ENCODE assay signal across 1 cellular context in genomic region chr17:7903154-7904103, GRCh38.
A peak's percentile ranks its signal among the peaks of the same experiment; 100 is the strongest.
TF ChIP-seq lines count a peak whose summit lies in the region.

No MANE protein-coding gene starts in this region.

TF ChIP-seq in HEK293, 187 proteins besides CTCF, POLR2A, EP300 and RAD21 (continued from another document):
- TF ChIP-seq GFI1B (tag by site-specific recombination; IDR thresholded peaks at IDR 0.05) = no peak
- peak; percentile 51; the same call in 1 of the 2 replicates for TF ChIP-seq OSR2 (tag by site-specific recombination; IDR thresholded peaks at IDR 0.05)
- TF ChIP-seq PRDM1 (tag by site-specific recombination; IDR thresholded peaks at IDR 0.05) = 0 out of 2 replicates have a peak, but pooled peaks have one; percentile 28
- TF ChIP-seq ZNF596 (tag by site-specific recombination; IDR thresholded peaks at IDR 0.05) = peak; percentile 60
- TF ChIP-seq ZNF18 (tag by site-specific recombination; IDR thresholded peaks at IDR 0.05) = 0 out of 2 replicates have a peak, but pooled peaks have one; percentile 49
- TF ChIP-seq ZNF561 (tag by site-specific recombination; IDR thresholded peaks at IDR 0.05; ENCODE audit: borderline replicate concordance) = peak; percentile 99
- TF ChIP-seq ZIC2 (tag by site-specific recombination; IDR thresholded peaks at IDR 0.05) = peak; percentile 72
- TF ChIP-seq, protein P1, sequence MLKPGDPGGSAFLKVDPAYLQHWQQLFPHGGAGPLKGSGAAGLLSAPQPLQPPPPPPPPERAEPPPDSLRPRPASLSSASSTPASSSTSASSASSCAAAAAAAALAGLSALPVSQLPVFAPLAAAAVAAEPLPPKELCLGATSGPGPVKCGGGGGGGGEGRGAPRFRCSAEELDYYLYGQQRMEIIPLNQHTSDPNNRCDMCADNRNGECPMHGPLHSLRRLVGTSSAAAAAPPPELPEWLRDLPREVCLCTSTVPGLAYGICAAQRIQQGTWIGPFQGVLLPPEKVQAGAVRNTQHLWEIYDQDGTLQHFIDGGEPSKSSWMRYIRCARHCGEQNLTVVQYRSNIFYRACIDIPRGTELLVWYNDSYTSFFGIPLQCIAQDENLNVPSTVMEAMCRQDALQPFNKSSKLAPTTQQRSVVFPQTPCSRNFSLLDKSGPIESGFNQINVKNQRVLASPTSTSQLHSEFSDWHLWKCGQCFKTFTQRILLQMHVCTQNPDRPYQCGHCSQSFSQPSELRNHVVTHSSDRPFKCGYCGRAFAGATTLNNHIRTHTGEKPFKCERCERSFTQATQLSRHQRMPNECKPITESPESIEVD (tag by site-specific recombination; IDR thresholded peaks at IDR 0.05) = peak; percentile 60; the same call in 1 of the 2 replicates
- no peak for TF ChIP-seq HOXD13 (CRISPR knock-in tag; IDR thresholded peaks at IDR 0.05; ENCODE audit: borderline replicate concordance)
- TF ChIP-seq GLIS1 (tag by site-specific recombination; IDR thresholded peaks at IDR 0.05) = peak; percentile 27
- no peak for TF ChIP-seq ZNF580 (tag by site-specific recombination; IDR thresholded peaks at IDR 0.05)
- TF ChIP-seq ZBTB8A (tag by site-specific recombination; IDR thresholded peaks at IDR 0.05) = peak; percentile 94
- peak; percentile 86 for TF ChIP-seq ZNF423 (tag by site-specific recombination; IDR thresholded peaks at IDR 0.05)
- TF ChIP-seq ZSCAN30 (tag by site-specific recombination; IDR thresholded peaks at IDR 0.05) = peak; percentile 22; the same call in 1 of the 2 replicates
- 0 out of 2 replicates have a peak, but pooled peaks have one; percentile 38 for TF ChIP-seq IKZF3 (tag by site-specific recombination; IDR thresholded peaks at IDR 0.05)
- TF ChIP-seq SCRT2 (tag by site-specific recombination; IDR thresholded peaks at IDR 0.05) = peak; percentile 48; the same call in 1 of the 2 replicates
- peak; percentile 41 for TF ChIP-seq ZNF335 (tag by site-specific recombination; conservative IDR thresholded peaks at IDR 0.05)
- TF ChIP-seq ZNF571 (tag by site-specific recombination; IDR thresholded peaks at IDR 0.05) = no peak
- TF ChIP-seq FEZF1 (tag by site-specific recombination; IDR thresholded peaks at IDR 0.05) = peak; percentile 89
- TF ChIP-seq TCF7L2 (IDR thresholded peaks at IDR 0.05; ENCODE audit: borderline replicate concordance, low read depth, low read length) = peak; percentile 83
- TF ChIP-seq, protein P2, sequence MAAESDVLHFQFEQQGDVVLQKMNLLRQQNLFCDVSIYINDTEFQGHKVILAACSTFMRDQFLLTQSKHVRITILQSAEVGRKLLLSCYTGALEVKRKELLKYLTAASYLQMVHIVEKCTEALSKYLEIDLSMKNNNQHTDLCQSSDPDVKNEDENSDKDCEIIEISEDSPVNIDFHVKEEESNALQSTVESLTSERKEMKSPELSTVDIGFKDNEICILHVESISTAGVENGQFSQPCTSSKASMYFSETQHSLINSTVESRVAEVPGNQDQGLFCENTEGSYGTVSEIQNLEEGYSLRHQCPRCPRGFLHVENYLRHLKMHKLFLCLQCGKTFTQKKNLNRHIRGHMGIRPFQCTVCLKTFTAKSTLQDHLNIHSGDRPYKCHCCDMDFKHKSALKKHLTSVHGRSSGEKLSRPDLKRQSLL (tag by site-specific recombination; IDR thresholded peaks at IDR 0.05) = peak; percentile 76; the same call in 1 of the 2 replicates
- peak; percentile 58; the same call in 1 of the 2 replicates for TF ChIP-seq TRIM28 (IDR thresholded peaks at IDR 0.05; ENCODE audit: borderline replicate concordance, low read length)
